ENCODE assay signal across 8 cellular contexts in genomic region chr16:81313731-81314602, GRCh38. TPM values are rescaled to one million over a fixed set of nuclear protein-coding genes. Genes with fewer than 3 reads are reported as not detected.
DNase-seq lines count a peak whose midpoint lies in the region; ATAC-seq, FAIRE-seq and TF ChIP-seq lines count a peak whose summit lies in the region.

No MANE protein-coding gene starts in this region.

- H3K4me1 ChIP-seq in Peyer's patch (peaks cover 0 to 36% (median 0%) of the 10 kb centered on the region in 4 donors), endothelial cell of umbilical vein (ENCODE audit: control insufficient read depth, extremely low read depth, insufficient read depth, low read length) (peaks cover 16% of the 10 kb centered on the region), neuronal stem cell (ENCODE audit: control insufficient read depth in 2 of 2, insufficient read depth in 1 of 2, low read depth in 1 of 2, low read length in 2 of 2) (peaks cover 0 to 2% of the 10 kb centered on the region in 2 donors)

- DNase-seq in Peyer's patch: no peak
- no peak for DNase-seq in endothelial cell of umbilical vein (ENCODE audit: low read depth, low spot score)
- DNase-seq in neuronal stem cell (ENCODE audit: low spot score): peak; percentile 24
- no peak for DNase-seq in central memory CD4-positive, alpha-beta T cell
- DNase-seq in DMS79 (lab: John Stamatoyannopoulos, UW): no peak
- DNase-seq in activated CD4-positive, CD25-positive, alpha-beta regulatory T cell (lab: John Stamatoyannopoulos, UW): no peak

- H2AFZ ChIP-seq in endothelial cell of umbilical vein (ENCODE audit: low read depth, low read length) (peak overlapping the region; percentile 86), neuronal stem cell (ENCODE audit: low read length) (peak overlapping the region; percentile 98)

- intact Hi-C loops in endothelial cell of umbilical vein (cut with micrococcal nuclease): loop anchor here (1.0 kb wide), 6 partner anchors 34 to 465 kb away; partner anchors contain the start of genes C16orf46 and PLCG2

- H3K4me3 ChIP-seq in Peyer's patch (peak overlapping the region; percentile 85 to 99 (median 98)), endothelial cell of umbilical vein (replicated peaks in 1 of 3; ENCODE audit: insufficient read depth in 1 of 3, low read depth in 1 of 3, low read length in 3 of 3) (peak overlapping the region; percentile 59 to 94 (median 93)), neuronal stem cell (ENCODE audit: low read length in 2 of 2) (peak overlapping the region; percentile 85 to 93)

- WGBS in neuronal stem cell (ENCODE audit: extremely low coverage in 2 of 2, insufficient read length in 2 of 2, insufficient replicate concordance in 1 of 2), 2 donors: no CpG with 5 or more reads among the region's 16 CpGs

- TF ChIP-seq POLR2A in Peyer's patch (IDR thresholded peaks at IDR 0.05) (no peak), endothelial cell of umbilical vein (IDR thresholded peaks at IDR 0.05; ENCODE audit: low read depth, low read length) (no peak)

- H2BK15ac ChIP-seq in neuronal stem cell (ENCODE audit: low read length): no peak overlapping the region

- no peak overlapping the region for H2AK5ac ChIP-seq in neuronal stem cell (ENCODE audit: low read depth, low read length)

- peaks cover 40% of the 10 kb centered on the region for H3K79me2 ChIP-seq in endothelial cell of umbilical vein (ENCODE audit: control insufficient read depth, insufficient read depth, low read length)

- peaks cover 2% of the 10 kb centered on the region for H3K79me1 ChIP-seq in neuronal stem cell (ENCODE audit: low read depth, low read length)

- TSS peak; percentile 53 for BruUV-seq in endothelial cell of umbilical vein (replicated peaks; lab: Mats Ljungman, UMichigan)

- TF ChIP-seq CTCF in Peyer's patch (IDR thresholded peaks at IDR 0.05) (no peak), endothelial cell of umbilical vein (IDR thresholded peaks at IDR 0.05; ENCODE audit: extremely low read depth in 1 of 2, insufficient read depth in 1 of 2, low read depth in 1 of 2, low read length in 2 of 2) (no peak)

- H3K27ac ChIP-seq in Peyer's patch: peak overlapping the region; percentile 89 to 97 (median 94)
- peak overlapping the region; percentile 45 for H3K27ac ChIP-seq in endothelial cell of umbilical vein (ENCODE audit: insufficient read depth, low read depth, low read length)
- H3K27ac ChIP-seq in neuronal stem cell (replicated peaks; ENCODE audit: low read length): peak overlapping the region; percentile 11

- dilution Hi-C loops in endothelial cell of umbilical vein (cut with MboI; ENCODE audit: extremely low pct_ligation_motif_present, low sequenced_read_pairs): no loop called here

- H3K9me3 ChIP-seq in Peyer's patch (no peaks in the 10 kb centered on the region), endothelial cell of umbilical vein (replicated peaks; ENCODE audit: control insufficient read depth, insufficient read depth, low read length) (no peaks in the 10 kb centered on the region), neuronal stem cell (replicated peaks in 1 of 2; ENCODE audit: control insufficient read depth in 2 of 2, insufficient read depth in 1 of 2, low read depth in 1 of 2, low read length in 2 of 2) (no peaks in the 10 kb centered on the region)

- no peak overlapping the region for H3K4ac ChIP-seq in neuronal stem cell (ENCODE audit: low read length)

- H3K18ac ChIP-seq in neuronal stem cell (ENCODE audit: low read length): peak overlapping the region; percentile 50

- H3K27me3 ChIP-seq in Peyer's patch: no peaks in the 10 kb centered on the region
- H3K27me3 ChIP-seq in endothelial cell of umbilical vein (ENCODE audit: control insufficient read depth in 2 of 2, insufficient read depth in 2 of 2, low read length in 2 of 2): no peaks in the 10 kb centered on the region
- H3K27me3 ChIP-seq in neuronal stem cell (ENCODE audit: control insufficient read depth in 3 of 3, insufficient read depth in 3 of 3, low read depth in 1 of 3, low read length in 3 of 3): no peaks in the 10 kb centered on the region

- H4K91ac ChIP-seq in neuronal stem cell (ENCODE audit: low read depth, low read length, poor library complexity): no peak overlapping the region

- peak; percentile 11 for ATAC-seq in GM19455 (IDR thresholded peaks at IDR 0.05; ENCODE audit: unreplicated experiment)
- ATAC-seq in HG03460 (IDR thresholded peaks at IDR 0.05; ENCODE audit: unreplicated experiment): no peak

- no peaks in the 10 kb centered on the region for H3K9me1 ChIP-seq in endothelial cell of umbilical vein (replicated peaks; ENCODE audit: control insufficient read depth, extremely low read depth, insufficient read depth, low read length)

- H4K8ac ChIP-seq in neuronal stem cell (ENCODE audit: low read depth, low read length): no peak overlapping the region

- CTCF ChIA-PET in endothelial cell of umbilical vein (lab: Charles Lee): interaction anchor here (1.1 to 2.2 kb wide), 5 partner anchors 33 to 109 kb away, joined by 3 to 20 read pairs (median 8); no protein-coding TSS in a partner anchor

- no peak overlapping the region for H2BK120ac ChIP-seq in neuronal stem cell (ENCODE audit: low read depth, low read length)

- H2BK12ac ChIP-seq in neuronal stem cell (ENCODE audit: low read length): no peak overlapping the region

- H4K20me1 ChIP-seq in endothelial cell of umbilical vein (replicated peaks; ENCODE audit: control insufficient read depth, extremely low read depth, insufficient read depth, low read length): no peaks in the 10 kb centered on the region

- H3K4me2 ChIP-seq in endothelial cell of umbilical vein (ENCODE audit: insufficient read depth, low read length): peak overlapping the region; percentile 85
- H3K4me2 ChIP-seq in neuronal stem cell (ENCODE audit: insufficient read depth, low read length, poor library complexity, severe bottlenecking): peak overlapping the region; percentile 70

- no peak overlapping the region for H3K23ac ChIP-seq in neuronal stem cell (ENCODE audit: low read depth, low read length, poor library complexity)

- no peak overlapping the region for H3K14ac ChIP-seq in neuronal stem cell (ENCODE audit: low read length)

- no peak overlapping the region for H2BK5ac ChIP-seq in neuronal stem cell (ENCODE audit: low read length)

- H3K9ac ChIP-seq in endothelial cell of umbilical vein (replicated peaks; ENCODE audit: extremely low read depth, insufficient read depth, low read length) (peak overlapping the region; percentile 77), neuronal stem cell (ENCODE audit: low read depth, low read length, poor library complexity) (peak overlapping the region; percentile 83)

- FAIRE-seq in endothelial cell of umbilical vein (lab: Jason Lieb, UNC): no peak

- H3K36me3 ChIP-seq in Peyer's patch (no peaks in the 10 kb centered on the region), endothelial cell of umbilical vein (ENCODE audit: control insufficient read depth in 2 of 2, extremely low read depth in 1 of 2, insufficient read depth in 2 of 2, low read length in 2 of 2) (no peaks in the 10 kb centered on the region), neuronal stem cell (replicated peaks in 1 of 2; ENCODE audit: control insufficient read depth in 2 of 2, insufficient read depth in 2 of 2, low read length in 2 of 2) (peaks cover 2 to 11% of the 10 kb centered on the region in 2 donors)

- POLR2A ChIA-PET in endothelial cell of umbilical vein (lab: Charles Lee): interaction anchor here (0.6 to 1.0 kb wide), 2 partner anchors 34 to 436 kb away, joined by 3 to 4 read pairs; no protein-coding TSS in a partner anchor

TF ChIP-seq in endothelial cell of umbilical vein, 7 proteins besides CTCF, POLR2A, EP300 and RAD21:
- no peak for TF ChIP-seq JUN (IDR thresholded peaks at IDR 0.05; ENCODE audit: borderline replicate concordance, insufficient read depth, insufficient read length, low read depth)
- no peak for TF ChIP-seq EZH2 (IDR thresholded peaks at IDR 0.05; ENCODE audit: borderline replicate concordance, low read depth, low read length, severe bottlenecking)
- TF ChIP-seq FOS (IDR thresholded peaks at IDR 0.05; ENCODE audit: borderline replicate concordance, insufficient read depth, low read length): no peak
- no peak for TF ChIP-seq GATA2 (IDR thresholded peaks at IDR 0.05; ENCODE audit: insufficient read depth, insufficient read length, low read depth, low read length)
- no peak for TF ChIP-seq MYC (IDR thresholded peaks at IDR 0.05; ENCODE audit: low read depth, low read length)

RNA-seq across cellular contexts. Expression of gene GAN, which starts 0.8 kb away (rescaled TPM):
- total RNA-seq in Peyer's patch (10 to 100 TPM in 3 of 4 donors, 1 to 10 TPM in 1; 7.4 to 15.2 (median 11.9) TPM), endothelial cell of umbilical vein (11.1 and 12.2 TPM in 2 replicates)
- 1.6 and 1.8 TPM in 2 replicates for polyA plus RNA-seq in endothelial cell of umbilical vein
- 1.5 and 1.7 TPM in 2 replicates for polyA plus RNA-seq in endothelial cell of umbilical vein (2011; cell fraction: cytosol; rRNA removed)
- 3.8 and 5.2 TPM in 2 replicates for polyA plus RNA-seq in endothelial cell of umbilical vein (2011; cell fraction: nucleus; rRNA removed)
- polyA plus RNA-seq in endothelial cell of umbilical vein (2012): 2.5 and 2.6 TPM in 2 replicates
- 13.1 and 13.9 TPM in 2 replicates for polyA minus RNA-seq in endothelial cell of umbilical vein
- 13.9 TPM for polyA minus RNA-seq in endothelial cell of umbilical vein (2011; cell fraction: cytosol; rRNA and poly(A)+ RNA removed)
- polyA minus RNA-seq in endothelial cell of umbilical vein (2011; cell fraction: nucleus; rRNA and poly(A)+ RNA removed): 8.7 and 11.7 TPM in 2 replicates
- polyA plus RNA-seq in neuronal stem cell (2013, experiment 1 of 2): 4.3 TPM
- polyA plus RNA-seq in neuronal stem cell (2013, experiment 2 of 2): 4.7 TPM

Comparison
In these comparisons a context has a peak if more than half of its experiments do, and no peak if none do; other contexts are left out.
1. H3K27ac ChIP-seq: peak in every context shown above with its lines; median percentile 94 in Peyer's patch; 45 in endothelial cell of umbilical vein; 11 in neuronal stem cell.